In the genomic region with DNA sequence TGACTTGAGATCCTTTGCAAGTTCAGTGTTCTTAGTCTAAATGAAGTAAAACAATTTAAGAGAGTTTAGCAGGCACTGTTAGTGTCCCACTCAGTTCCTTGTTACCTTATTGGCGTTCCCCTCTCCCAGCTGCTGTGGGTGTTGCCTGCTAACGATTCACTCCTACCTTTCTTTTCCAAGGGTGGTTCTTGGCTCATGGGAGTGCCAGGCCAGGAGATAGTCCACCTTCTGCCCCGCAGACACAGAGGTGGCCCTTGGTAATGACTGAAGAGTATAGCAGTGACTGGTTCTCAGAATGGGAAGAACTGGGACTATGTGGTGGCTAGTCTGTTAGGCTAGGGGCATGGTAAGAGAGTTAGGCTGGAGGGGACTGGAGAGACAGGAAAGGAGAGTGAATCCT, we compare ENCODE assay signal across 26 cellular contexts.
"Had no signal": no experiment of that assay in that cellular context is flagged by ENCODE, and none has a peak within 500 bp of the region (broad histone marks: within the 10 kb centered on the region; RNA-seq: fewer than 3 reads in every experiment).

No MANE protein-coding gene starts in this region.

- H3K4me3 ChIP-seq: left ventricle myocardium inferior, lung, psoas muscle, sigmoid colon, suprapubic skin, thoracic aorta, tibial artery, upper lobe of right lung had no signal

- H3K4me1 Mint-ChIP-seq: immature natural killer cell, neural crest cell had no signal

- H3K4me3 Mint-ChIP-seq: immature natural killer cell; memory B cell; naive thymus-derived CD8-positive, alpha-beta T cell; nephron; neural crest cell; stimulated activated naive CD8-positive, alpha-beta T cell treated with anti-CD3 and anti-CD28 coated beads, Interleukin-15, Interleukin-2, amounts not matched to agents 100 ng/mL and 50 ng/mL, for 24 hours had no signal

- H3K9me3 ChIP-seq: left ventricle myocardium inferior, psoas muscle, sigmoid colon, suprapubic skin, thoracic aorta, tibial artery, upper lobe of right lung had no signal

- H3K27me3 ChIP-seq: sigmoid colon, suprapubic skin, upper lobe of right lung had no signal

- H3K9ac ChIP-seq: parathyroid adenoma had no signal

- H3K27ac ChIP-seq: left ventricle myocardium inferior, parathyroid adenoma, psoas muscle, sigmoid colon, suprapubic skin, thoracic aorta, tibial artery, upper lobe of right lung had no signal

- H3K36me3 ChIP-seq: left ventricle myocardium inferior, sigmoid colon, suprapubic skin, thoracic aorta, tibial artery, upper lobe of right lung had no signal

- H3K79me2 ChIP-seq: parathyroid adenoma had no signal

- ATAC-seq: naive thymus-derived CD8-positive, alpha-beta T cell; psoas muscle; upper lobe of right lung had no signal

- H2AFZ ChIP-seq: parathyroid adenoma had no signal

- H3K4me1 ChIP-seq: left ventricle myocardium inferior, parathyroid adenoma, psoas muscle, sigmoid colon, tibial artery, upper lobe of right lung had no signal

- DNase-seq: immature natural killer cell; kidney; left ventricle myocardium inferior; midbrain; naive thymus-derived CD8-positive, alpha-beta T cell; nucleus accumbens; psoas muscle; sigmoid colon; stimulated activated CD4-positive, alpha-beta T cell treated with anti-CD3 and anti-CD28 coated beads, Interleukin-12 subunit alpha, Interleukin-12 subunit beta, amount 100 ng/mL, for 4 hours; stimulated activated CD4-positive, alpha-beta T cell treated with anti-CD3 and anti-CD28 coated beads, Interleukin-15, amount 100 ng/mL, for 24 hours; stimulated activated CD4-positive, alpha-beta T cell treated with anti-CD3 and anti-CD28 coated beads, Interleukin-2, amount 100 ng/mL, for 24 hours; stimulated activated CD4-positive, alpha-beta T cell treated with anti-CD3 and anti-CD28 coated beads, Interleukin-4, amount 100 ng/mL, for 1 hour; stimulated activated naive CD4-positive, alpha-beta T cell; tibial artery; trophoblast cell; upper lobe of right lung had no signal

- H3K27ac Mint-ChIP-seq: immature natural killer cell; memory B cell; naive thymus-derived CD8-positive, alpha-beta T cell; nephron; stimulated activated naive CD8-positive, alpha-beta T cell treated with anti-CD3 and anti-CD28 coated beads, Interleukin-15, Interleukin-2, amounts not matched to agents 100 ng/mL and 50 ng/mL, for 24 hours had no signal

- H3K36me3 Mint-ChIP-seq: immature natural killer cell; memory B cell; naive thymus-derived CD8-positive, alpha-beta T cell had no signal

- FAIRE-seq: islet of Langerhans, kidney, urothelium cell line had no signal

- H3K9me3 Mint-ChIP-seq: immature natural killer cell; memory B cell; naive thymus-derived CD8-positive, alpha-beta T cell; nephron; neural crest cell; stimulated activated naive CD8-positive, alpha-beta T cell treated with anti-CD3 and anti-CD28 coated beads, Interleukin-15, Interleukin-2, amounts not matched to agents 100 ng/mL and 50 ng/mL, for 24 hours had no signal
